27 cellular contexts compared by ENCODE assay signal in genomic region chr1:81021134-81021533, GRCh38.
A peak's percentile ranks its signal among the peaks of the same experiment; 100 is the strongest.
DNase-seq lines count a peak whose midpoint lies in the region; ATAC-seq, FAIRE-seq and TF ChIP-seq lines count a peak whose summit lies in the region.
"Had no signal": no experiment of that assay in that cellular context is flagged by ENCODE, and none has a peak within 500 bp of the region (broad histone marks: within the 10 kb centered on the region; RNA-seq: fewer than 3 reads in every experiment).

No MANE protein-coding gene starts in this region.

- CTCF ChIA-PET in H1 (lab: Charles Lee; ENCODE audit: partially characterized antibody) = interaction anchor here (1.0 kb wide), 1 partner anchor 13 kb away, joined by 3 read pairs; no protein-coding TSS in a partner anchor

- H2BK120ac ChIP-seq in H1 (replicated peaks; ENCODE audit: low read depth, low read length) = no peak overlapping the region

- TF ChIP-seq EP300 in H1 (IDR thresholded peaks at IDR 0.05; ENCODE audit: borderline replicate concordance in 1 of 2, low read depth in 2 of 2, low read length in 2 of 2) = no peak

- H3K4me1 ChIP-seq in H1 (replicated peaks in 1 of 4; ENCODE audit: control insufficient read depth in 3 of 4, insufficient read depth in 4 of 4, low read length in 3 of 4) = no peaks in the 10 kb centered on the region
- H3K4me1 ChIP-seq: esophagus squamous epithelium, Peyer's patch, SJCRH30, transverse colon had no signal

- H3K4ac ChIP-seq in H1 (replicated peaks; ENCODE audit: insufficient read length, low read depth, low read length) = no peak overlapping the region

- no peaks in the 10 kb centered on the region for H3K79me2 ChIP-seq in H1 (ENCODE audit: control insufficient read depth in 1 of 2, insufficient read depth in 2 of 2, low read length in 2 of 2)

- no peak overlapping the region for H2BK12ac ChIP-seq in H1 (ENCODE audit: low read depth, low read length)

- H3K56ac ChIP-seq in H1 (replicated peaks; ENCODE audit: insufficient read length, low read depth, low read length) = no peak overlapping the region

- no peak overlapping the region for H3K9ac ChIP-seq in H1 (replicated peaks in 1 of 4; ENCODE audit: extremely low read depth in 1 of 4, low read depth in 3 of 4, low read length in 3 of 4)

- peaks cover 13 to 43% (median 20%) of the 10 kb centered on the region in 4 experiments for H3K27me3 ChIP-seq in H1 (replicated peaks in 1 of 4; ENCODE audit: control insufficient read depth in 3 of 4, extremely low read depth in 1 of 4, insufficient read depth in 3 of 4, low read length in 3 of 4)
- H3K27me3 ChIP-seq: esophagus squamous epithelium, Peyer's patch, SJCRH30, transverse colon had no signal

- no peak overlapping the region for H3K23ac ChIP-seq in H1 (ENCODE audit: insufficient read length)

- DNase-seq in AG09319 (ENCODE audit: extremely low read depth, low read depth) = no peak
- DNase-seq in LNCaP clone FGC (ENCODE audit: low read depth) = no peak
- no peak for DNase-seq in H1 (ENCODE audit: low read depth in 1 of 2, low spot score in 2 of 2)
- peak; percentile 11 for DNase-seq in iris pigment epithelial cell (ENCODE audit: low read depth)
- DNase-seq in GM13977 (ENCODE audit: low spot score) = no peak
- no peak for DNase-seq in natural killer cell treated with Interleukin-12 subunit alpha and Interleukin-12 subunit beta and Interleukin-15 and Interleukin-18, amount 100 ng/mL, for 72 hours (ENCODE audit: low spot score)
- DNase-seq in NOMO-1 treated with dmso at 0.1 percent for 144 hours (lab: John Stamatoyannopoulos, UW; ENCODE audit: unreplicated experiment) = no peak
- DNase-seq: activated CD4-positive, alpha-beta T cell treated with anti-CD3 and anti-CD28 coated beads, Interleukin-2, amount 10 ng/mL, durations not matched to agents 24 days and 14 days; activated gamma-delta T cell; activated naive CD8-positive, alpha-beta T cell treated with anti-CD3 and anti-CD28 coated beads, Interleukin-2, amount 10 ng/mL, durations not matched to agents 7 days and 5 days; activated T-cell treated with anti-CD3 and anti-CD28 coated beads, Interleukin-2, amount 50 U/mL, for 4 hours; esophagus squamous epithelium; glutamatergic neuron; NCI-H2107; NCI-H446; NCI-H774; Peyer's patch; SJCRH30; stimulated activated CD4-positive, alpha-beta T cell treated with anti-CD3 and anti-CD28 coated beads, Interleukin-2, amount 100 ng/mL, for 48 hours; T1000; transverse colon had no signal

- TF ChIP-seq CTCF in AG09319 (IDR thresholded peaks at IDR 0.05; ENCODE audit: low read depth, low read length) (peak; percentile 44), LNCaP clone FGC (IDR thresholded peaks at IDR 0.05; ENCODE audit: control insufficient read depth, extremely low read depth, insufficient read depth) (peak; percentile 36), H1 (IDR thresholded peaks at IDR 0.05; ENCODE audit: control extremely low read depth in 1 of 3, insufficient read depth in 1 of 3, low read depth in 1 of 3, low read length in 3 of 3) (no peak), GM13977 (IDR thresholded peaks at IDR 0.05; ENCODE audit: extremely low read depth, insufficient read depth, missing control alignments) (no peak)

- no peak overlapping the region for H4K5ac ChIP-seq in H1 (ENCODE audit: insufficient read length, low read depth, low read length)

- no peak overlapping the region for H4K8ac ChIP-seq in H1 (ENCODE audit: extremely low read depth, insufficient read depth, low read length)

- H3K79me1 ChIP-seq in H1 (ENCODE audit: low read depth, low read length) = no peaks in the 10 kb centered on the region

- no peak overlapping the region for H2AK5ac ChIP-seq in H1 (ENCODE audit: low read depth, low read length)

- peaks cover 0 to 5% (median 0%) of the 10 kb centered on the region in 4 experiments; a peak in 1 of 8 replicates for H3K36me3 ChIP-seq in H1 (ENCODE audit: control insufficient read depth in 2 of 4, insufficient read depth in 4 of 4, low read length in 3 of 4)
- H3K36me3 ChIP-seq: esophagus squamous epithelium, Peyer's patch, SJCRH30, transverse colon had no signal

- H3K23me2 ChIP-seq in H1 (ENCODE audit: low read depth, low read length) = peaks cover 2% of the 10 kb centered on the region; the same call in 1 of the 2 replicates

- no peak overlapping the region for H2BK5ac ChIP-seq in H1 (ENCODE audit: low read depth, low read length)

- WGBS in H1 (ENCODE audit: extremely low coverage in 1 of 2, insufficient coverage in 1 of 2, insufficient read length in 1 of 2, insufficient replicate concordance in 2 of 2, low coverage in 1 of 2, low lambda C conversion rate in 2 of 2, missing lambda C conversion rate in 1 of 2), 2 experiments = 100% methylated on average over 1 of the region's 1 CpG; no CpG with 5 or more reads in 1 of the 2 experiments

- H3K27ac Mint-ChIP-seq in natural killer cell treated with Interleukin-12 subunit alpha and Interleukin-12 subunit beta and Interleukin-15 and Interleukin-18, amount 100 ng/mL, for 72 hours = no peak overlapping the region
- H3K27ac Mint-ChIP-seq: activated CD4-positive, alpha-beta T cell treated with anti-CD3 and anti-CD28 coated beads, Interleukin-2, amount 10 ng/mL, durations not matched to agents 24 days and 14 days; activated naive CD8-positive, alpha-beta T cell treated with anti-CD3 and anti-CD28 coated beads, Interleukin-2, amount 10 ng/mL, durations not matched to agents 7 days and 5 days; progenitor cell of endocrine pancreas had no signal

- H2AFZ ChIP-seq in H1 (ENCODE audit: low read length) = no peak overlapping the region

- FAIRE-seq in H1 (lab: Jason Lieb, UNC) = no peak
- FAIRE-seq: astrocyte, endometrium, keratinocyte had no signal

- TF ChIP-seq RAD21 in H1 (IDR thresholded peaks at IDR 0.05 in 1 of 2, conservative IDR thresholded peaks at IDR 0.05 in 1 of 2; ENCODE audit: low read depth in 2 of 2, low read length in 2 of 2) = peak; percentile 38 to 40

- H2BK20ac ChIP-seq in H1 (ENCODE audit: low read length) = no peak overlapping the region

- ATAC-seq in natural killer cell treated with Interleukin-12 subunit alpha and Interleukin-12 subunit beta and Interleukin-15 and Interleukin-18, amount 100 ng/mL, for 72 hours = no peak
- ATAC-seq: activated T-cell treated with anti-CD3 and anti-CD28 coated beads, Interleukin-2, amount 50 U/mL, for 4 hours; sciatic nerve had no signal

- no peak overlapping the region for H3K18ac ChIP-seq in H1 (ENCODE audit: extremely low read depth, low read length)

- no peak overlapping the region for H2BK15ac ChIP-seq in H1 (ENCODE audit: low read length)

- no peaks in the 10 kb centered on the region for H3K9me3 ChIP-seq in H1 (ENCODE audit: insufficient read depth in 2 of 2, low read depth in 1 of 2, low read length in 1 of 2)
- H3K9me3 ChIP-seq: esophagus squamous epithelium, Peyer's patch, SJCRH30, transverse colon had no signal

- H3K27ac ChIP-seq in H1 (ENCODE audit: low read depth, low read length) = no peak overlapping the region
- H3K27ac ChIP-seq: esophagus squamous epithelium, Peyer's patch, SJCRH30, transverse colon had no signal

- H4K20me1 ChIP-seq in H1 (replicated peaks in 1 of 2; ENCODE audit: control insufficient read depth in 1 of 2, insufficient read depth in 2 of 2, low read length in 2 of 2) = no peaks in the 10 kb centered on the region

- in situ Hi-C loops in GM13977 (cut with MboI; ENCODE audit: low pct_unique_long_range_greater_than_20kb, low sequenced_read_pairs, unreplicated experiment) = no loop called here

- H3K4me3 ChIP-seq in LNCaP clone FGC (ENCODE audit: low read depth, low read length) = no peak overlapping the region
- no peak overlapping the region for H3K4me3 ChIP-seq in H1 (ENCODE audit: extremely low read depth in 1 of 4, insufficient read depth in 2 of 4, low read depth in 3 of 4, low read length in 4 of 4)
- H3K4me3 ChIP-seq: esophagus squamous epithelium, Peyer's patch, SJCRH30, transverse colon had no signal

- no peak for TF ChIP-seq POLR2A in H1 (IDR thresholded peaks at IDR 0.05; ENCODE audit: control extremely low read depth in 1 of 2, low read depth in 2 of 2, low read length in 2 of 2)

- no peak overlapping the region for H3K4me2 ChIP-seq in H1 (ENCODE audit: insufficient read depth in 1 of 2, low read depth in 2 of 2, low read length in 2 of 2)

- H3K4me1 Mint-ChIP-seq in natural killer cell treated with Interleukin-12 subunit alpha and Interleukin-12 subunit beta and Interleukin-15 and Interleukin-18, amount 100 ng/mL, for 72 hours (ENCODE audit: low read depth in 2 of 2) = no peaks in the 10 kb centered on the region
- H3K4me1 Mint-ChIP-seq: activated CD4-positive, alpha-beta T cell treated with anti-CD3 and anti-CD28 coated beads, Interleukin-2, amount 10 ng/mL, durations not matched to agents 24 days and 14 days; activated naive CD8-positive, alpha-beta T cell treated with anti-CD3 and anti-CD28 coated beads, Interleukin-2, amount 10 ng/mL, durations not matched to agents 7 days and 5 days; central memory CD8-positive, alpha-beta T cell had no signal

- no peaks in the 10 kb centered on the region for H3K27me3 Mint-ChIP-seq in natural killer cell treated with Interleukin-12 subunit alpha and Interleukin-12 subunit beta and Interleukin-15 and Interleukin-18, amount 100 ng/mL, for 72 hours
- H3K27me3 Mint-ChIP-seq: activated CD4-positive, alpha-beta T cell treated with anti-CD3 and anti-CD28 coated beads, Interleukin-2, amount 10 ng/mL, durations not matched to agents 24 days and 14 days; activated naive CD8-positive, alpha-beta T cell treated with anti-CD3 and anti-CD28 coated beads, Interleukin-2, amount 10 ng/mL, durations not matched to agents 7 days and 5 days; central memory CD8-positive, alpha-beta T cell; progenitor cell of endocrine pancreas had no signal

- H3K36me3 Mint-ChIP-seq in natural killer cell treated with Interleukin-12 subunit alpha and Interleukin-12 subunit beta and Interleukin-15 and Interleukin-18, amount 100 ng/mL, for 72 hours = no peaks in the 10 kb centered on the region
- H3K36me3 Mint-ChIP-seq: activated naive CD8-positive, alpha-beta T cell treated with anti-CD3 and anti-CD28 coated beads, Interleukin-2, amount 10 ng/mL, durations not matched to agents 7 days and 5 days had no signal

- no peak overlapping the region for H3K4me3 Mint-ChIP-seq in natural killer cell treated with Interleukin-12 subunit alpha and Interleukin-12 subunit beta and Interleukin-15 and Interleukin-18, amount 100 ng/mL, for 72 hours
- H3K4me3 Mint-ChIP-seq: activated CD4-positive, alpha-beta T cell treated with anti-CD3 and anti-CD28 coated beads, Interleukin-2, amount 10 ng/mL, durations not matched to agents 24 days and 14 days; activated naive CD8-positive, alpha-beta T cell treated with anti-CD3 and anti-CD28 coated beads, Interleukin-2, amount 10 ng/mL, durations not matched to agents 7 days and 5 days; activated T-cell treated with anti-CD3 and anti-CD28 coated beads, Interleukin-2, amount 50 U/mL, for 4 hours; central memory CD8-positive, alpha-beta T cell had no signal

- H4K91ac ChIP-seq in H1 (replicated peaks; ENCODE audit: insufficient read length, low read length) = no peak overlapping the region

- no peak overlapping the region for H3K14ac ChIP-seq in H1 (ENCODE audit: insufficient read length)

- peaks cover 11% of the 10 kb centered on the region for H3K9me3 Mint-ChIP-seq in natural killer cell treated with Interleukin-12 subunit alpha and Interleukin-12 subunit beta and Interleukin-15 and Interleukin-18, amount 100 ng/mL, for 72 hours
- H3K9me3 Mint-ChIP-seq: activated CD4-positive, alpha-beta T cell treated with anti-CD3 and anti-CD28 coated beads, Interleukin-2, amount 10 ng/mL, durations not matched to agents 24 days and 14 days had no signal

- POLR2A ChIA-PET in H1 (lab: Charles Lee; ENCODE audit: partially characterized antibody) = no interaction called here

Comparison
In these comparisons a context has a peak if more than half of its experiments do, and no peak if none do; other contexts are left out.
1. CTCF ChIP-seq: peak in AG09319 (single experiment) and LNCaP clone FGC (single experiment); none in H1 (0 of 3) and GM13977 (single experiment).